8 cellular contexts compared by ENCODE assay signal in genomic region chr6:125346143-125346925, GRCh38. TPM values are rescaled to one million over a fixed set of nuclear protein-coding genes. Genes with fewer than 3 reads are reported as not detected.
DNase-seq lines count a peak whose midpoint lies in the region; ATAC-seq and TF ChIP-seq lines count a peak whose summit lies in the region.

No MANE protein-coding gene starts in this region.

- no peak overlapping the region for H3K4me3 Mint-ChIP-seq in IgD-negative memory B cell
- no peak overlapping the region for H3K4me3 Mint-ChIP-seq in type B pancreatic cell

- TF ChIP-seq POLR2A in heart left ventricle (IDR thresholded peaks at IDR 0.05), result no peak

- H3K27me3 ChIP-seq in heart left ventricle (no peaks in the 10 kb centered on the region), H7 (ENCODE audit: control insufficient read depth, insufficient read depth, low read length) (no peaks in the 10 kb centered on the region)

- H3K36me3 Mint-ChIP-seq in IgD-negative memory B cell (peaks cover 2% of the 10 kb centered on the region), type B pancreatic cell (no peaks in the 10 kb centered on the region)

- H3K27ac Mint-ChIP-seq in IgD-negative memory B cell, result peak overlapping the region in 2 of 3 donors; percentile 26 to 89
- H3K27ac Mint-ChIP-seq in type B pancreatic cell, result no peak overlapping the region

- H3K27me3 Mint-ChIP-seq in IgD-negative memory B cell (peaks cover 7% of the 10 kb centered on the region), type B pancreatic cell (no peaks in the 10 kb centered on the region)

- peak; percentile 34 for DNase-seq in GM12865 (ENCODE audit: low read depth)
- DNase-seq in heart left ventricle, result peak in 3 of 5 donors; percentile 22 to 43 (median 27)
- DNase-seq in type B pancreatic cell (ENCODE audit: extremely low spot score, unreplicated experiment), result no peak
- DNase-seq in NK-92 (lab: John Stamatoyannopoulos, UW; ENCODE audit: unreplicated experiment), result no peak
- DNase-seq in left lobe of liver (ENCODE audit: low spot score), result no peak
- DNase-seq in H7, result no peak

- H3K4me1 Mint-ChIP-seq in IgD-negative memory B cell (peaks cover 0 to 13% (median 5%) of the 10 kb centered on the region in 3 donors), type B pancreatic cell (ENCODE audit: unreplicated experiment) (no peaks in the 10 kb centered on the region)

- H3K36me3 ChIP-seq in heart left ventricle, result no peaks in the 10 kb centered on the region
- H3K36me3 ChIP-seq in H7 (replicated peaks; ENCODE audit: control insufficient read depth, insufficient read depth, low read length), result no peaks in the 10 kb centered on the region

- peak overlapping the region in 11 of 12 donors; percentile 38 to 84 (median 54) for H3K27ac ChIP-seq in heart left ventricle

- TF ChIP-seq CTCF in GM12865 (IDR thresholded peaks at IDR 0.05; ENCODE audit: insufficient read depth, low read depth, low read length, missing control alignments) (no peak), heart left ventricle (IDR thresholded peaks at IDR 0.05) (no peak), type B pancreatic cell (conservative IDR thresholded peaks at IDR 0.05) (no peak)

- ATAC-seq in GM21526 (IDR thresholded peaks at IDR 0.05; ENCODE audit: low FRiP score, unreplicated experiment) (peak; percentile 63), heart left ventricle (peak in 2 of 4 donors; percentile 38 to 78), left lobe of liver (no peak)

- peak overlapping the region; percentile 30 for H3K4me3 ChIP-seq in GM12865 (ENCODE audit: low read depth, low read length)
- peak overlapping the region in 8 of 12 donors; percentile 2 to 36 (median 27) for H3K4me3 ChIP-seq in heart left ventricle
- no peak overlapping the region for H3K4me3 ChIP-seq in H7 (ENCODE audit: insufficient read depth, low read depth, low read length)

- intact Hi-C loops in heart left ventricle (cut with DNase I), result no loop called here

- WGBS in heart left ventricle, 4 donors, result 36 to 47% (median 43%) methylated on average over 13 of the region's 13 CpGs

- peaks cover 0 to 8% (median 0%) of the 10 kb centered on the region in 12 donors for H3K4me1 ChIP-seq in heart left ventricle

- peaks cover 0 to 2% (median 0%) of the 10 kb centered on the region in 3 donors for H3K9me3 Mint-ChIP-seq in IgD-negative memory B cell
- peaks cover 4% of the 10 kb centered on the region for H3K9me3 Mint-ChIP-seq in type B pancreatic cell

- H3K9me3 ChIP-seq in heart left ventricle, result no peaks in the 10 kb centered on the region

RNA-seq across cellular contexts. Expression of gene HDDC2, which starts 44.6 kb away (rescaled TPM):
- 80.4 TPM for polyA plus RNA-seq in IgD-negative memory B cell
- total RNA-seq in heart left ventricle, result 100 to 1,000 TPM in 2 of 9 donors, 10 to 100 TPM in 7; 70.2 to 123 (median 92.6) TPM
- 100 to 1,000 TPM in 1 of 2 donors, 10 to 100 TPM in 1; 80.3 to 170 TPM for polyA plus RNA-seq in heart left ventricle
- total RNA-seq in type B pancreatic cell (ENCODE audit: low replicate concordance), result 61.8 and 90.0 TPM in 2 replicates
- 7.7 TPM for total RNA-seq in left lobe of liver
- total RNA-seq in H7 (2014; rRNA removed; shearing (Covaris generic)), result 109 and 118 TPM in 2 replicates

Comparison
In these comparisons a context has a peak if more than half of its experiments do, and no peak if none do; other contexts are left out.
1. DNase-seq: peak in GM12865 (single experiment) and heart left ventricle (3 of 5); none in type B pancreatic cell (single experiment), NK-92 (single experiment), left lobe of liver (single experiment) and H7 (single experiment).